Comparison of ENCODE assay signal across 19 cellular contexts in genomic region chr15:43126358-43126757, GRCh38.
"Had no signal": no experiment of that assay in that cellular context is flagged by ENCODE, and none has a peak within 500 bp of the region (broad histone marks: within the 10 kb centered on the region; RNA-seq: fewer than 3 reads in every experiment).

No MANE protein-coding gene starts in this region.

- DNase-seq: activated CD4-positive, alpha-beta T cell treated with anti-CD3 and anti-CD28 coated beads for 4 hours; activated CD4-positive, alpha-beta T cell treated with anti-CD3 and anti-CD28 coated beads, Interleukin-2, amount 50 U/mL, for 48 hours; activated CD4-positive, CD25-positive, alpha-beta regulatory T cell; activated CD8-positive, alpha-beta memory T cell treated with anti-CD3 and anti-CD28 coated beads, Interleukin-2, amount 50 U/mL, for 48 hours; activated naive CD4-positive, alpha-beta T cell; activated T-cell treated with anti-CD3 and anti-CD28 coated beads, Interleukin-2, amount 50 U/mL, for 4 hours; endodermal cell; esophagus squamous epithelium; gastrocnemius medialis; hypothalamus; left ventricle myocardium superior; mammary epithelial cell; retina; stimulated activated CD4-positive, alpha-beta T cell treated with anti-CD3 and anti-CD28 coated beads, Interleukin-4, amount 100 ng/mL, for 4 hours; stimulated activated naive CD8-positive, alpha-beta T cell treated with anti-CD3 and anti-CD28 coated beads, Interleukin-15, Interleukin-2, amounts not matched to agents 100 U/mL and 50 U/mL, for 24 hours; T-helper 9 cell had no signal

- H3K4me1 ChIP-seq: breast epithelium had no signal

- H3K36me3 ChIP-seq: breast epithelium, esophagus squamous epithelium, gastrocnemius medialis had no signal

- H3K9me3 ChIP-seq: breast epithelium, esophagus squamous epithelium, gastrocnemius medialis had no signal

- H3K27ac ChIP-seq: breast epithelium, esophagus squamous epithelium, gastrocnemius medialis had no signal

- FAIRE-seq: colon had no signal

- ATAC-seq: activated T-cell treated with anti-CD3 and anti-CD28 coated beads, Interleukin-2, amount 50 U/mL, for 4 hours; gastrocnemius medialis; left ventricle myocardium superior; natural killer cell treated with Interleukin-12 subunit alpha and Interleukin-12 subunit beta and Interleukin-15 and Interleukin-18, amount 100 ng/mL, for 72 hours; stimulated activated naive CD8-positive, alpha-beta T cell treated with anti-CD3 and anti-CD28 coated beads, Interleukin-15, Interleukin-2, amounts not matched to agents 100 U/mL and 50 U/mL, for 24 hours had no signal

- H3K4me3 ChIP-seq: breast epithelium, esophagus squamous epithelium, gastrocnemius medialis had no signal

- H3K27me3 ChIP-seq: breast epithelium, esophagus squamous epithelium, gastrocnemius medialis had no signal
